Comparison of ENCODE assay signal across 9 cellular contexts in genomic region chr14:88044782-88045446, GRCh38. TPM values are rescaled to one million over a fixed set of nuclear protein-coding genes. Genes with fewer than 3 reads are reported as not detected.
DNase-seq lines count a peak whose midpoint lies in the region; ATAC-seq and TF ChIP-seq lines count a peak whose summit lies in the region.
"Had no signal": no experiment of that assay in that cellular context is flagged by ENCODE, and none has a peak within 500 bp of the region (broad histone marks: within the 10 kb centered on the region; RNA-seq: fewer than 3 reads in every experiment).

No MANE protein-coding gene starts in this region.

- no peaks in the 10 kb centered on the region for H3K27me3 ChIP-seq in upper lobe of left lung
- H3K27me3 ChIP-seq in effector memory CD4-positive, alpha-beta T cell (replicated peaks; ENCODE audit: control insufficient read depth, insufficient read depth, low read length, poor library complexity, severe bottlenecking): no peaks in the 10 kb centered on the region

- peak; percentile 61 to 95 for ATAC-seq in activated naive CD4-positive, alpha-beta T cell treated with anti-CD3 and anti-CD28 coated beads, Interleukin-2, amount 50 U/mL, for 72 hours
- ATAC-seq in HG03108 (IDR thresholded peaks at IDR 0.05; ENCODE audit: unreplicated experiment) (peak; percentile 66), upper lobe of left lung (ENCODE audit: low FRiP score in 2 of 2) (peak in 1 of 2 donors; percentile 59)

- TF ChIP-seq CTCF in upper lobe of left lung (IDR thresholded peaks at IDR 0.05): no peak

- TF ChIP-seq EP300 in upper lobe of left lung (IDR thresholded peaks at IDR 0.05): peak in 1 of 4 donors; percentile 12

- no peaks in the 10 kb centered on the region for H3K27me3 Mint-ChIP-seq in activated T-helper 2 cell treated with anti-CD3 and anti-CD28 coated beads, Interferon-gamma antibody, Interleukin-2, Interleukin-4, amounts not matched to agents 10 μg/mL and 5 μg/mL and 100 μg/mL, durations not matched to agents 14 hours and 24 hours and 36 hours (ENCODE audit: low read depth)

- peaks cover 0 to 3% (median 0%) of the 10 kb centered on the region in 4 donors for H3K4me1 ChIP-seq in upper lobe of left lung
- peaks cover 1% of the 10 kb centered on the region for H3K4me1 ChIP-seq in effector memory CD4-positive, alpha-beta T cell (ENCODE audit: control insufficient read depth, insufficient read depth, low read length, poor library complexity, severe bottlenecking)

- H3K4me3 ChIP-seq in upper lobe of left lung: no peak overlapping the region
- H3K4me3 ChIP-seq in effector memory CD4-positive, alpha-beta T cell (ENCODE audit: insufficient read depth, low read depth, low read length, poor library complexity, severe bottlenecking): no peak overlapping the region

- peak overlapping the region in 3 of 4 donors; percentile 35 to 64 (median 54) for H3K27ac ChIP-seq in upper lobe of left lung
- no peak overlapping the region for H3K27ac ChIP-seq in effector memory CD4-positive, alpha-beta T cell (ENCODE audit: insufficient read depth, low read length, poor library complexity, severe bottlenecking)

- no peaks in the 10 kb centered on the region for H3K36me3 ChIP-seq in upper lobe of left lung
- H3K36me3 ChIP-seq in effector memory CD4-positive, alpha-beta T cell (ENCODE audit: control insufficient read depth, insufficient read depth, low read length): no peaks in the 10 kb centered on the region

- intact Hi-C loops in activated T-helper 2 cell treated with anti-CD3 and anti-CD28 coated beads, Interferon-gamma antibody, Interleukin-2, Interleukin-4, amounts not matched to agents 10 μg/mL and 5 μg/mL and 100 μg/mL, durations not matched to agents 14 hours and 24 hours and 36 hours (cut with micrococcal nuclease): loop anchor here (1.0 to 2.0 kb wide), 3 partner anchors 16 to 52 kb away; partner anchors contain the start of gene GALC

- peaks cover 0 to 9% of the 10 kb centered on the region in 2 donors for H3K9me3 Mint-ChIP-seq in activated naive CD4-positive, alpha-beta T cell treated with anti-CD3 and anti-CD28 coated beads, Interleukin-2, amount 50 U/mL, for 72 hours
- H3K9me3 Mint-ChIP-seq in activated T-helper 2 cell treated with anti-CD3 and anti-CD28 coated beads, Interferon-gamma antibody, Interleukin-2, Interleukin-4, amounts not matched to agents 10 μg/mL and 5 μg/mL and 100 μg/mL, durations not matched to agents 14 hours and 24 hours and 36 hours: no peaks in the 10 kb centered on the region

- no peak for TF ChIP-seq POLR2A in upper lobe of left lung (IDR thresholded peaks at IDR 0.05)

- no peak for DNase-seq in activated naive CD4-positive, alpha-beta T cell treated with anti-CD3 and anti-CD28 coated beads, Interleukin-2, amount 50 U/mL, for 72 hours (ENCODE audit: low spot score in 2 of 2)
- DNase-seq in activated naive CD4-positive, alpha-beta T cell (lab: John Stamatoyannopoulos, UW): no peak
- DNase-seq in activated T-helper 2 cell treated with anti-CD3 and anti-CD28 coated beads, Interferon-gamma antibody, Interleukin-2, Interleukin-4, amounts not matched to agents 10 μg/mL and 5 μg/mL and 100 μg/mL, durations not matched to agents 14 hours and 24 hours and 36 hours (ENCODE audit: low spot score): no peak
- DNase-seq in upper lobe of left lung (no peak), germinal center (ENCODE audit: low spot score) (no peak), epidermal melanocyte (ENCODE audit: insufficient read length, low spot score) (no peak)
- no peak for DNase-seq in effector memory CD4-positive, alpha-beta T cell

- no peak overlapping the region for H3K4me3 Mint-ChIP-seq in activated T-helper 2 cell treated with anti-CD3 and anti-CD28 coated beads, Interferon-gamma antibody, Interleukin-2, Interleukin-4, amounts not matched to agents 10 μg/mL and 5 μg/mL and 100 μg/mL, durations not matched to agents 14 hours and 24 hours and 36 hours (ENCODE audit: low read depth)

- no peak overlapping the region for H3K27ac Mint-ChIP-seq in activated naive CD4-positive, alpha-beta T cell treated with anti-CD3 and anti-CD28 coated beads, Interleukin-2, amount 50 U/mL, for 72 hours
- H3K27ac Mint-ChIP-seq in activated T-helper 2 cell treated with anti-CD3 and anti-CD28 coated beads, Interferon-gamma antibody, Interleukin-2, Interleukin-4, amounts not matched to agents 10 μg/mL and 5 μg/mL and 100 μg/mL, durations not matched to agents 14 hours and 24 hours and 36 hours: peak overlapping the region; percentile 73

- H3K36me3 Mint-ChIP-seq in activated naive CD4-positive, alpha-beta T cell treated with anti-CD3 and anti-CD28 coated beads, Interleukin-2, amount 50 U/mL, for 72 hours: peaks cover 4 to 6% of the 10 kb centered on the region in 2 donors
- H3K36me3 Mint-ChIP-seq in activated T-helper 2 cell treated with anti-CD3 and anti-CD28 coated beads, Interferon-gamma antibody, Interleukin-2, Interleukin-4, amounts not matched to agents 10 μg/mL and 5 μg/mL and 100 μg/mL, durations not matched to agents 14 hours and 24 hours and 36 hours (ENCODE audit: low read depth): peaks cover 4% of the 10 kb centered on the region

- H3K4me1 Mint-ChIP-seq in activated T-helper 2 cell treated with anti-CD3 and anti-CD28 coated beads, Interferon-gamma antibody, Interleukin-2, Interleukin-4, amounts not matched to agents 10 μg/mL and 5 μg/mL and 100 μg/mL, durations not matched to agents 14 hours and 24 hours and 36 hours (ENCODE audit: low read depth): peaks cover 17% of the 10 kb centered on the region

- no peaks in the 10 kb centered on the region for H3K9me3 ChIP-seq in upper lobe of left lung
- no peaks in the 10 kb centered on the region for H3K9me3 ChIP-seq in effector memory CD4-positive, alpha-beta T cell (ENCODE audit: control insufficient read depth, low read length)

- WGBS in upper lobe of left lung, 2 donors: 58 to 62% methylated on average over 4 of the region's 4 CpGs

RNA-seq across cellular contexts. Expression of gene GPR65, which starts 40.0 kb away (rescaled TPM):
- 10 to 100 TPM; 13.8 to 15.2 TPM for total RNA-seq in activated naive CD4-positive, alpha-beta T cell treated with anti-CD3 and anti-CD28 coated beads, Interleukin-2, amount 50 U/mL, for 72 hours
- total RNA-seq in activated T-helper 2 cell treated with anti-CD3 and anti-CD28 coated beads, Interferon-gamma antibody, Interleukin-2, Interleukin-4, amounts not matched to agents 10 μg/mL and 5 μg/mL and 100 μg/mL, durations not matched to agents 14 hours and 24 hours and 36 hours: 11.0 and 11.6 TPM in 2 replicates
- total RNA-seq in upper lobe of left lung: 1 to 10 TPM; 3.2 to 7.0 (median 3.8) TPM
- total RNA-seq: kidney epithelial cell had no signal

RNA-seq across cellular contexts. Expression of gene GALC, which starts 51.9 kb away (rescaled TPM):
- total RNA-seq in activated naive CD4-positive, alpha-beta T cell treated with anti-CD3 and anti-CD28 coated beads, Interleukin-2, amount 50 U/mL, for 72 hours: 10 to 100 TPM; 14.9 to 17.7 TPM
- total RNA-seq in activated T-helper 2 cell treated with anti-CD3 and anti-CD28 coated beads, Interferon-gamma antibody, Interleukin-2, Interleukin-4, amounts not matched to agents 10 μg/mL and 5 μg/mL and 100 μg/mL, durations not matched to agents 14 hours and 24 hours and 36 hours: 11.1 and 13.4 TPM in 2 replicates
- total RNA-seq in upper lobe of left lung: 10 to 100 TPM; 24.2 to 64.3 (median 49.0) TPM
